26 cellular contexts compared by ENCODE assay signal in genomic region chr17:70646673-70647072, GRCh38.
"Had no signal": no experiment of that assay in that cellular context is flagged by ENCODE, and none has a peak within 500 bp of the region (broad histone marks: within the 10 kb centered on the region; RNA-seq: fewer than 3 reads in every experiment).

No MANE protein-coding gene starts in this region.

- H3K4me3 ChIP-seq: stomach, suprapubic skin, testis, thoracic aorta, thyroid gland, tibial artery, tibial nerve, transverse colon, upper lobe of left lung, upper lobe of right lung, uterus, vagina had no signal

- ATAC-seq: stimulated activated effector memory CD8-positive, alpha-beta T cell treated with anti-CD3 and anti-CD28 coated beads, Interleukin-12 subunit alpha, Interleukin-12 subunit beta, amount 100 ng/mL, for 72 hours; stimulated activated memory B cell treated with anti-CD40 and anti-IgM and Interleukin-4, amounts not matched to agents 10 μg/mL and 1 μg/mL and 100 μg/mL, for 72 hours; stimulated activated naive B cell treated with anti-CD40 and anti-IgM and Interleukin-4, amounts not matched to agents 10 μg/mL and 1 μg/mL and 100 μg/mL, for 72 hours; stimulated activated naive CD8-positive, alpha-beta T cell treated with anti-CD3 and anti-CD28 coated beads, Interleukin-15, amount 100 ng/mL, for 72 hours; stimulated activated naive CD8-positive, alpha-beta T cell treated with anti-CD3 and anti-CD28 coated beads, Interleukin-15, Interleukin-2, amounts not matched to agents 100 U/mL and 50 U/mL, for 24 hours; upper lobe of right lung had no signal

- H3K27ac ChIP-seq: stomach, suprapubic skin, testis, thoracic aorta, thyroid gland, tibial artery, tibial nerve, transverse colon, upper lobe of left lung, upper lobe of right lung, uterus, vagina had no signal

- H3K27me3 ChIP-seq: stomach, suprapubic skin, testis, thyroid gland, tibial artery, tibial nerve, transverse colon, upper lobe of left lung, upper lobe of right lung, uterus, vagina had no signal

- H3K4me1 ChIP-seq: stomach, suprapubic skin, testis, thyroid gland, tibial artery, tibial nerve, transverse colon, upper lobe of left lung, upper lobe of right lung, uterus, vagina had no signal

- H3K36me3 ChIP-seq: stomach, suprapubic skin, thoracic aorta, thyroid gland, tibial artery, tibial nerve, transverse colon, upper lobe of left lung, upper lobe of right lung, uterus, vagina had no signal

- DNase-seq: stimulated activated CD4-positive, alpha-beta T cell treated with anti-CD3 and anti-CD28 coated beads, Interleukin-2, amount 100 ng/mL, for 48 hours; stimulated activated CD4-positive, alpha-beta T cell treated with anti-CD3 and anti-CD28 coated beads, Interleukin-4, amount 100 ng/mL, for 1 hour; stimulated activated CD4-positive, alpha-beta T cell treated with anti-CD3 and anti-CD28 coated beads, Interleukin-4, amount 100 ng/mL, for 24 hours; stimulated activated CD4-positive, alpha-beta T cell treated with anti-CD3 and anti-CD28 coated beads, Interleukin-4, amount 100 ng/mL, for 4 hours; stimulated activated CD8-positive, alpha-beta memory T cell treated with anti-CD3 and anti-CD28 coated beads, Interleukin-4, amount 100 ng/mL, for 48 hours; stimulated activated naive B cell treated with anti-CD40 and anti-IgM and Interleukin-4, amounts not matched to agents 10 μg/mL and 1 μg/mL and 100 μg/mL, for 72 hours; stimulated activated naive CD4-positive, alpha-beta T cell; stimulated activated naive CD4-positive, alpha-beta T cell treated with Interleukin-2 at 50 U/mL for 16 hours; stimulated activated naive CD8-positive, alpha-beta T cell treated with anti-CD3 and anti-CD28 coated beads, Interleukin-15, amount 100 ng/mL, for 72 hours; stimulated activated naive CD8-positive, alpha-beta T cell treated with anti-CD3 and anti-CD28 coated beads, Interleukin-15, Interleukin-2, amounts not matched to agents 100 U/mL and 50 U/mL, for 24 hours; stomach; substantia nigra; testis; thyroid gland; tibial artery; transverse colon; trophoblast cell; upper lobe of left lung; upper lobe of right lung; uterus had no signal

- H3K9me3 ChIP-seq: suprapubic skin, testis, thoracic aorta, thyroid gland, tibial artery, tibial nerve, upper lobe of right lung, uterus, vagina had no signal
